Comparison of ENCODE assay signal across 13 cellular contexts in the genomic region with DNA sequence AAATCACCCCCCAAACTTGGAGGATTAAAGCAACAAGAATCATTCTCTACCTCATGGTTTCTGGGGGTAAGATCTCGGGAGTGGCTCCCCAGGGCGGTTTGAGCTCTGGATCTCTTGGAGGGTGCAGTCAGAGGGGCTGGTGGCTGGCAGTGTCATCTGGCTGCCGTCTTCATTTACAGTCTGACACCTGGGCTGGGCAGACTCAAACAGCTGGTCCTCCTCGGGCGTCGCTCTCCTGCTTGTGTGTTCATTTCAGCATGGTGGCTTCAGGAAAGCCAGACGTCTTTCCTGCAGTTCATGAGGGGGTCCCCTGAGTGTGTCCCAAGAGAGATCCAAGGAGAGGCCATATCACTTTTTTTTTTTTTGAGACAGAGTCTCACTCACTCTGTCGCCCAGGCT.
DNase-seq lines count a peak whose midpoint lies in the region; ATAC-seq, FAIRE-seq and TF ChIP-seq lines count a peak whose summit lies in the region.
"Had no signal": no experiment of that assay in that cellular context is flagged by ENCODE, and none has a peak within 500 bp of the region (broad histone marks: within the 10 kb centered on the region; RNA-seq: fewer than 3 reads in every experiment).

No MANE protein-coding gene starts in this region.

- H3K4me3 ChIP-seq in ACC112 (ENCODE audit: low read depth, low read length) (no peak overlapping the region), HL-60 (replicated peaks; ENCODE audit: insufficient read depth, low read length) (peak overlapping the region; percentile 19), MG63 (no peak overlapping the region), pancreas (no peak overlapping the region)
- H3K4me3 ChIP-seq: sigmoid colon had no signal

- H3K27me3 ChIP-seq in ACC112 (ENCODE audit: insufficient read depth, low read length) (no peaks in the 10 kb centered on the region), HL-60 (ENCODE audit: insufficient read depth, poor library complexity, severe bottlenecking) (no peaks in the 10 kb centered on the region), foreskin keratinocyte (no peaks in the 10 kb centered on the region), MG63 (no peaks in the 10 kb centered on the region), pancreas (no peaks in the 10 kb centered on the region)
- H3K27me3 ChIP-seq: sigmoid colon had no signal

- CTCF ChIA-PET in RWPE1 (lab: Yijun Ruan, JAX), result no interaction called here

- H3K4me1 ChIP-seq in ACC112 (ENCODE audit: control insufficient read depth, insufficient read depth, low read length, unreplicated experiment) (peaks cover 26% of the 10 kb centered on the region), foreskin keratinocyte (peaks cover 27% of the 10 kb centered on the region), pancreas (no peaks in the 10 kb centered on the region)

- TF ChIP-seq CTCF in HL-60 (IDR thresholded peaks at IDR 0.05; ENCODE audit: insufficient read depth, low read length) (no peak), RWPE1 (conservative IDR thresholded peaks at IDR 0.05; ENCODE audit: low read depth) (no peak), foreskin keratinocyte (conservative IDR thresholded peaks at IDR 0.05) (no peak), pancreas (IDR thresholded peaks at IDR 0.05) (no peak)

- 74 to 81% methylated on average over 8 of the region's 8 CpGs for WGBS in pancreas, 2 donors

- no peak for FAIRE-seq in pancreas (lab: Jason Lieb, UNC)
- FAIRE-seq: HTR-8/SVneo had no signal

- H3K36me3 ChIP-seq in ACC112 (ENCODE audit: insufficient read depth, low read length) (no peaks in the 10 kb centered on the region), MG63 (no peaks in the 10 kb centered on the region; the same call in 1 of the 2 replicates), pancreas (no peaks in the 10 kb centered on the region)
- H3K36me3 ChIP-seq: sigmoid colon had no signal

- ATAC-seq in foreskin keratinocyte (no peak), pancreas (no peak), GM18870 (IDR thresholded peaks at IDR 0.05; ENCODE audit: unreplicated experiment) (no peak)

- intact Hi-C loops in pancreas (cut with DNase I), result no loop called here

- DNase-seq in HL-60 (ENCODE audit: low read depth in 1 of 2, low spot score in 1 of 2) (no peak), RWPE1 (ENCODE audit: low spot score) (no peak), foreskin keratinocyte (no peak), KG1 (lab: John Stamatoyannopoulos, UW) (no peak), MG63 (no peak), pancreas (no peak)
- DNase-seq: NCI-H2081, NCI-H774, sigmoid colon, substantia nigra had no signal

- no peaks in the 10 kb centered on the region for H3K79me2 ChIP-seq in ACC112 (ENCODE audit: control insufficient read depth, insufficient read depth, low read length, unreplicated experiment)

- 0 out of 2 replicates have a peak overlapping the region, but pooled peaks have one; percentile 11 for H3K27ac ChIP-seq in ACC112 (ENCODE audit: low read depth, low read length)
- peak overlapping the region; percentile 50 for H3K27ac ChIP-seq in HL-60 (replicated peaks)
- H3K27ac ChIP-seq in RWPE1, result peak overlapping the region; percentile 96
- peak overlapping the region; percentile 57 for H3K27ac ChIP-seq in foreskin keratinocyte
- no peak overlapping the region for H3K27ac ChIP-seq in pancreas
- H3K27ac ChIP-seq: sigmoid colon had no signal

- no peak overlapping the region for H2AFZ ChIP-seq in ACC112 (ENCODE audit: low read length, unreplicated experiment)

- H3K9me3 ChIP-seq in MG63, result peaks cover 13% of the 10 kb centered on the region
- no peaks in the 10 kb centered on the region for H3K9me3 ChIP-seq in pancreas
- H3K9me3 ChIP-seq: sigmoid colon had no signal

- POLR2A ChIA-PET in RWPE1 (lab: Yijun Ruan, JAX; ENCODE audit: low non-redundant PET), result interaction anchor here (0.6 kb wide), 1 partner anchor 115 kb away, joined by 7 read pairs; no protein-coding TSS in a partner anchor

Comparison
In these comparisons a context has a peak if more than half of its experiments do, and no peak if none do; other contexts are left out.
1. H3K27ac ChIP-seq: peak in ACC112 (single experiment), HL-60 (single experiment), RWPE1 (single experiment) and foreskin keratinocyte (single experiment); none in pancreas (0 of 4).